In genomic region chr16:50273888-50274770, GRCh38 we compare ENCODE assay signal across 9 cellular contexts. TPM values are rescaled to one million over a fixed set of nuclear protein-coding genes. Genes with fewer than 3 reads are reported as not detected.
DNase-seq lines count a peak whose midpoint lies in the region; ATAC-seq and TF ChIP-seq lines count a peak whose summit lies in the region.
"Had no signal": no experiment of that assay in that cellular context is flagged by ENCODE, and none has a peak within 500 bp of the region (broad histone marks: within the 10 kb centered on the region; RNA-seq: fewer than 3 reads in every experiment).

No MANE protein-coding gene starts in this region.

- H3K36me3 Mint-ChIP-seq in activated T-helper 2 cell treated with anti-CD3 and anti-CD28 coated beads, Interferon-gamma antibody, Interleukin-2, Interleukin-4, amounts not matched to agents 10 μg/mL and 5 μg/mL and 100 μg/mL, durations not matched to agents 14 hours and 24 hours and 36 hours (ENCODE audit: low read depth), result peaks cover 41% of the 10 kb centered on the region

- peak; percentile 61 for ATAC-seq in GM21619 (IDR thresholded peaks at IDR 0.05; ENCODE audit: unreplicated experiment)

- peak overlapping the region; percentile 98 for H3K27ac Mint-ChIP-seq in activated T-helper 2 cell treated with anti-CD3 and anti-CD28 coated beads, Interferon-gamma antibody, Interleukin-2, Interleukin-4, amounts not matched to agents 10 μg/mL and 5 μg/mL and 100 μg/mL, durations not matched to agents 14 hours and 24 hours and 36 hours

- intact Hi-C loops in activated T-helper 2 cell treated with anti-CD3 and anti-CD28 coated beads, Interferon-gamma antibody, Interleukin-2, Interleukin-4, amounts not matched to agents 10 μg/mL and 5 μg/mL and 100 μg/mL, durations not matched to agents 14 hours and 24 hours and 36 hours (cut with micrococcal nuclease), result no loop called here

- peaks cover 0 to 4% of the 10 kb centered on the region in 2 donors for H3K4me1 ChIP-seq in muscle layer of duodenum (ENCODE audit: control insufficient read depth in 1 of 2, insufficient read depth in 2 of 2, low read length in 2 of 2)

- no peaks in the 10 kb centered on the region for H3K27me3 ChIP-seq in muscle layer of duodenum (ENCODE audit: low read depth, low read length)

- H3K4me1 Mint-ChIP-seq in activated T-helper 2 cell treated with anti-CD3 and anti-CD28 coated beads, Interferon-gamma antibody, Interleukin-2, Interleukin-4, amounts not matched to agents 10 μg/mL and 5 μg/mL and 100 μg/mL, durations not matched to agents 14 hours and 24 hours and 36 hours (ENCODE audit: low read depth), result peaks cover 63% of the 10 kb centered on the region

- no peak for TF ChIP-seq CTCF in GM12864 (IDR thresholded peaks at IDR 0.05; ENCODE audit: low read depth, low read length, missing control alignments)

- no peaks in the 10 kb centered on the region for H3K9me3 ChIP-seq in muscle layer of duodenum (ENCODE audit: control insufficient read depth in 1 of 2, low read length in 2 of 2)

- peak overlapping the region; percentile 92 for H3K4me3 Mint-ChIP-seq in activated T-helper 2 cell treated with anti-CD3 and anti-CD28 coated beads, Interferon-gamma antibody, Interleukin-2, Interleukin-4, amounts not matched to agents 10 μg/mL and 5 μg/mL and 100 μg/mL, durations not matched to agents 14 hours and 24 hours and 36 hours (ENCODE audit: low read depth)

- no peaks in the 10 kb centered on the region for H3K36me3 ChIP-seq in muscle layer of duodenum (ENCODE audit: control insufficient read depth in 1 of 2, insufficient read depth in 2 of 2, low read length in 2 of 2)

- no peaks in the 10 kb centered on the region for H3K27me3 Mint-ChIP-seq in activated T-helper 2 cell treated with anti-CD3 and anti-CD28 coated beads, Interferon-gamma antibody, Interleukin-2, Interleukin-4, amounts not matched to agents 10 μg/mL and 5 μg/mL and 100 μg/mL, durations not matched to agents 14 hours and 24 hours and 36 hours (ENCODE audit: low read depth)

- H3K9me3 Mint-ChIP-seq in activated T-helper 2 cell treated with anti-CD3 and anti-CD28 coated beads, Interferon-gamma antibody, Interleukin-2, Interleukin-4, amounts not matched to agents 10 μg/mL and 5 μg/mL and 100 μg/mL, durations not matched to agents 14 hours and 24 hours and 36 hours, result no peaks in the 10 kb centered on the region

- peak overlapping the region; percentile 75 for H3K27ac ChIP-seq in muscle layer of duodenum (ENCODE audit: low read length)
- H3K27ac ChIP-seq: epithelial cell of prostate had no signal

- DNase-seq in GM12864 (ENCODE audit: low read depth) (peak; percentile 81), MV-4-11 (lab: John Stamatoyannopoulos, UW) (peak; percentile 82), kidney tubule cell (ENCODE audit: low spot score) (no peak), NCI-H748 (lab: John Stamatoyannopoulos, UW; ENCODE audit: unreplicated experiment) (no peak), cerebellar nuclear complex (lab: John Stamatoyannopoulos, UW) (no peak)
- DNase-seq in activated T-helper 2 cell treated with anti-CD3 and anti-CD28 coated beads, Interferon-gamma antibody, Interleukin-2, Interleukin-4, amounts not matched to agents 10 μg/mL and 5 μg/mL and 100 μg/mL, durations not matched to agents 14 hours and 24 hours and 36 hours (ENCODE audit: low spot score), result peak; percentile 43

- peak overlapping the region; percentile 80 for H3K4me3 ChIP-seq in GM12864 (ENCODE audit: low read depth, low read length)
- H3K4me3 ChIP-seq in muscle layer of duodenum (ENCODE audit: low read depth in 1 of 2, low read length in 2 of 2), result peak overlapping the region; percentile 6 to 46

RNA-seq across cellular contexts. Expression of gene ADCY7, which starts 7.8 kb away (rescaled TPM):
- total RNA-seq in activated T-helper 2 cell treated with anti-CD3 and anti-CD28 coated beads, Interferon-gamma antibody, Interleukin-2, Interleukin-4, amounts not matched to agents 10 μg/mL and 5 μg/mL and 100 μg/mL, durations not matched to agents 14 hours and 24 hours and 36 hours, result 78.7 and 89.5 TPM in 2 replicates

Comparison
In these comparisons a context has a peak if more than half of its experiments do, and no peak if none do; other contexts are left out.
1. DNase-seq: peak in GM12864 (single experiment), MV-4-11 (single experiment) and activated T-helper 2 cell treated with anti-CD3 and anti-CD28 coated beads, Interferon-gamma antibody, Interleukin-2, Interleukin-4, amounts not matched to agents 10 μg/mL and 5 μg/mL and 100 μg/mL, durations not matched to agents 14 hours and 24 hours and 36 hours (single experiment); none in kidney tubule cell (single experiment), NCI-H748 (single experiment) and cerebellar nuclear complex (0 of 2).